In genomic region chr7:99499356-99499712, GRCh38 we compare ENCODE assay signal across 2 cellular contexts.
A peak's percentile ranks its signal among the peaks of the same experiment; 100 is the strongest.
TF ChIP-seq lines count a peak whose summit lies in the region.

No MANE protein-coding gene starts in this region.

TF ChIP-seq in WTC11, 78 proteins besides CTCF, POLR2A, EP300 and RAD21:
- TF ChIP-seq, protein P1, sequence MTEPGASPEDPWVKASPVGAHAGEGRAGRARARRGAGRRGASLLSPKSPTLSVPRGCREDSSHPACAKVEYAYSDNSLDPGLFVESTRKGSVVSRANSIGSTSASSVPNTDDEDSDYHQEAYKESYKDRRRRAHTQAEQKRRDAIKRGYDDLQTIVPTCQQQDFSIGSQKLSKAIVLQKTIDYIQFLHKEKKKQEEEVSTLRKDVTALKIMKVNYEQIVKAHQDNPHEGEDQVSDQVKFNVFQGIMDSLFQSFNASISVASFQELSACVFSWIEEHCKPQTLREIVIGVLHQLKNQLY (CRISPR knock-in tag; IDR thresholded peaks at IDR 0.05), result no peak
- TF ChIP-seq IRF2 (CRISPR knock-in tag; IDR thresholded peaks at IDR 0.05; ENCODE audit: borderline replicate concordance, low read depth) (no peak), TEAD1 (CRISPR knock-in tag; IDR thresholded peaks at IDR 0.05) (no peak), NFE2L1 (CRISPR knock-in tag; IDR thresholded peaks at IDR 0.05) (no peak), ATF3 (CRISPR knock-in tag; conservative IDR thresholded peaks at IDR 0.05) (no peak)
- TF ChIP-seq, protein P2, sequence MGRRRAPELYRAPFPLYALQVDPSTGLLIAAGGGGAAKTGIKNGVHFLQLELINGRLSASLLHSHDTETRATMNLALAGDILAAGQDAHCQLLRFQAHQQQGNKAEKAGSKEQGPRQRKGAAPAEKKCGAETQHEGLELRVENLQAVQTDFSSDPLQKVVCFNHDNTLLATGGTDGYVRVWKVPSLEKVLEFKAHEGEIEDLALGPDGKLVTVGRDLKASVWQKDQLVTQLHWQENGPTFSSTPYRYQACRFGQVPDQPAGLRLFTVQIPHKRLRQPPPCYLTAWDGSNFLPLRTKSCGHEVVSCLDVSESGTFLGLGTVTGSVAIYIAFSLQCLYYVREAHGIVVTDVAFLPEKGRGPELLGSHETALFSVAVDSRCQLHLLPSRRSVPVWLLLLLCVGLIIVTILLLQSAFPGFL (CRISPR knock-in tag; IDR thresholded peaks at IDR 0.05; ENCODE audit: borderline replicate concordance), result no peak

TF ChIP-seq in HepG2, 621 proteins besides CTCF, POLR2A, EP300 and RAD21:
- TF ChIP-seq, protein P3, sequence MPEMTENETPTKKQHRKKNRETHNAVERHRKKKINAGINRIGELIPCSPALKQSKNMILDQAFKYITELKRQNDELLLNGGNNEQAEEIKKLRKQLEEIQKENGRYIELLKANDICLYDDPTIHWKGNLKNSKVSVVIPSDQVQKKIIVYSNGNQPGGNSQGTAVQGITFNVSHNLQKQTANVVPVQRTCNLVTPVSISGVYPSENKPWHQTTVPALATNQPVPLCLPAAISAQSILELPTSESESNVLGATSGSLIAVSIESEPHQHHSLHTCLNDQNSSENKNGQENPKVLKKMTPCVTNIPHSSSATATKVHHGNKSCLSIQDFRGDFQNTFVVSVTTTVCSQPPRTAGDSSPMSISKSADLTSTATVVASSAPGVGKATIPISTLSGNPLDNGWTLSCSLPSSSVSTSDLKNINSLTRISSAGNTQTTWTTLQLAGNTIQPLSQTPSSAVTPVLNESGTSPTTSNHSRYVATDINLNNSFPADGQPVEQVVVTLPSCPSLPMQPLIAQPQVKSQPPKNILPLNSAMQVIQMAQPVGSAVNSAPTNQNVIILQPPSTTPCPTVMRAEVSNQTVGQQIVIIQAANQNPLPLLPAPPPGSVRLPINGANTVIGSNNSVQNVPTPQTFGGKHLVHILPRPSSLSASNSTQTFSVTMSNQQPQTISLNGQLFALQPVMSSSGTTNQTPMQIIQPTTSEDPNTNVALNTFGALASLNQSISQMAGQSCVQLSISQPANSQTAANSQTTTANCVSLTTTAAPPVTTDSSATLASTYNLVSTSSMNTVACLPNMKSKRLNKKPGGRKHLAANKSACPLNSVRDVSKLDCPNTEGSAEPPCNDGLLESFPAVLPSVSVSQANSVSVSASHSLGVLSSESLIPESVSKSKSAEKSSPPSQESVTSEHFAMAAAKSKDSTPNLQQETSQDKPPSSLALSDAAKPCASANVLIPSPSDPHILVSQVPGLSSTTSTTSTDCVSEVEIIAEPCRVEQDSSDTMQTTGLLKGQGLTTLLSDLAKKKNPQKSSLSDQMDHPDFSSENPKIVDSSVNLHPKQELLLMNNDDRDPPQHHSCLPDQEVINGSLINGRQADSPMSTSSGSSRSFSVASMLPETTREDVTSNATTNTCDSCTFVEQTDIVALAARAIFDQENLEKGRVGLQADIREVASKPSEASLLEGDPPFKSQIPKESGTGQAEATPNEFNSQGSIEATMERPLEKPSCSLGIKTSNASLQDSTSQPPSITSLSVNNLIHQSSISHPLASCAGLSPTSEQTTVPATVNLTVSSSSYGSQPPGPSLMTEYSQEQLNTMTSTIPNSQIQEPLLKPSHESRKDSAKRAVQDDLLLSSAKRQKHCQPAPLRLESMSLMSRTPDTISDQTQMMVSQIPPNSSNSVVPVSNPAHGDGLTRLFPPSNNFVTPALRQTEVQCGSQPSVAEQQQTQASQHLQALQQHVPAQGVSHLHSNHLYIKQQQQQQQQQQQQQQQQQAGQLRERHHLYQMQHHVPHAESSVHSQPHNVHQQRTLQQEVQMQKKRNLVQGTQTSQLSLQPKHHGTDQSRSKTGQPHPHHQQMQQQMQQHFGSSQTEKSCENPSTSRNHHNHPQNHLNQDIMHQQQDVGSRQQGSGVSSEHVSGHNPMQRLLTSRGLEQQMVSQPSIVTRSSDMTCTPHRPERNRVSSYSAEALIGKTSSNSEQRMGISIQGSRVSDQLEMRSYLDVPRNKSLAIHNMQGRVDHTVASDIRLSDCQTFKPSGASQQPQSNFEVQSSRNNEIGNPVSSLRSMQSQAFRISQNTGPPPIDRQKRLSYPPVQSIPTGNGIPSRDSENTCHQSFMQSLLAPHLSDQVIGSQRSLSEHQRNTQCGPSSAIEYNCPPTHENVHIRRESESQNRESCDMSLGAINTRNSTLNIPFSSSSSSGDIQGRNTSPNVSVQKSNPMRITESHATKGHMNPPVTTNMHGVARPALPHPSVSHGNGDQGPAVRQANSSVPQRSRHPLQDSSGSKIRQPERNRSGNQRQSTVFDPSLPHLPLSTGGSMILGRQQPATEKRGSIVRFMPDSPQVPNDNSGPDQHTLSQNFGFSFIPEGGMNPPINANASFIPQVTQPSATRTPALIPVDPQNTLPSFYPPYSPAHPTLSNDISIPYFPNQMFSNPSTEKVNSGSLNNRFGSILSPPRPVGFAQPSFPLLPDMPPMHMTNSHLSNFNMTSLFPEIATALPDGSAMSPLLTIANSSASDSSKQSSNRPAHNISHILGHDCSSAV (CRISPR knock-in tag; IDR thresholded peaks at IDR 0.05; ENCODE audit: borderline replicate concordance), result no peak
- no peak for TF ChIP-seq SPEN (CRISPR knock-in tag; IDR thresholded peaks at IDR 0.05; ENCODE audit: low read depth)
- TF ChIP-seq RARG (CRISPR knock-in tag; IDR thresholded peaks at IDR 0.05; ENCODE audit: low read depth), result no peak
- no peak for TF ChIP-seq CERS6 (CRISPR knock-in tag; IDR thresholded peaks at IDR 0.05)
- TF ChIP-seq SNAPC5 (CRISPR knock-in tag; IDR thresholded peaks at IDR 0.05; ENCODE audit: borderline replicate concordance), result no peak
- TF ChIP-seq HNF4G (IDR thresholded peaks at IDR 0.05; ENCODE audit: borderline replicate concordance, low read depth, low read length), result no peak
- TF ChIP-seq HNF4G (CRISPR knock-in tag; IDR thresholded peaks at IDR 0.05; ENCODE audit: borderline replicate concordance, low read depth), result no peak
- no peak for TF ChIP-seq ZNF788 (CRISPR knock-in tag; IDR thresholded peaks at IDR 0.05; ENCODE audit: borderline replicate concordance)
- TF ChIP-seq WIZ (CRISPR knock-in tag; IDR thresholded peaks at IDR 0.05), result 0 out of 2 replicates have a peak, but pooled peaks have one; percentile 35
- TF ChIP-seq ZNF44 (CRISPR knock-in tag; IDR thresholded peaks at IDR 0.05), result no peak
- 0 out of 2 replicates have a peak, but pooled peaks have one; percentile 33 for TF ChIP-seq KLF12 (CRISPR knock-in tag; IDR thresholded peaks at IDR 0.05; ENCODE audit: borderline replicate concordance)
- TF ChIP-seq, protein P4, sequence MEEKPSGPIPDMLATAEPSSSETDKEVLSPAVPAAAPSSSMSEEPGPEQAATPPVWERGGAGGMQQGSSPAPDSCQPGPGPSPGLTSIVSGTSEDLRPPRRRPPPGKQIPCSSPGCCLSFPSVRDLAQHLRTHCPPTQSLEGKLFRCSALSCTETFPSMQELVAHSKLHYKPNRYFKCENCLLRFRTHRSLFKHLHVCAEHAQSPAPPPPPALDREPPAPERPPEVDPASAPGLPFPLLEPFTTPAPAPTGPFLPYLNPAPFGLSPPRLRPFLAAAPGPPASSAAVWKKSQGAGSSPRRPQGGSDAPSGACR (CRISPR knock-in tag; IDR thresholded peaks at IDR 0.05), result 0 out of 2 replicates have a peak, but pooled peaks have one; percentile 4
- no peak for TF ChIP-seq ZFP1 (CRISPR knock-in tag; IDR thresholded peaks at IDR 0.05)
- TF ChIP-seq SKIL (CRISPR knock-in tag; IDR thresholded peaks at IDR 0.05; ENCODE audit: borderline replicate concordance), result no peak
- TF ChIP-seq ZSCAN25 (CRISPR knock-in tag; IDR thresholded peaks at IDR 0.05), result 0 out of 2 replicates have a peak, but pooled peaks have one; percentile 8
- TF ChIP-seq MIXL1 (CRISPR knock-in tag; IDR thresholded peaks at IDR 0.05), result no peak
